Comparison of ENCODE assay signal across 21 cellular contexts in the genomic region with DNA sequence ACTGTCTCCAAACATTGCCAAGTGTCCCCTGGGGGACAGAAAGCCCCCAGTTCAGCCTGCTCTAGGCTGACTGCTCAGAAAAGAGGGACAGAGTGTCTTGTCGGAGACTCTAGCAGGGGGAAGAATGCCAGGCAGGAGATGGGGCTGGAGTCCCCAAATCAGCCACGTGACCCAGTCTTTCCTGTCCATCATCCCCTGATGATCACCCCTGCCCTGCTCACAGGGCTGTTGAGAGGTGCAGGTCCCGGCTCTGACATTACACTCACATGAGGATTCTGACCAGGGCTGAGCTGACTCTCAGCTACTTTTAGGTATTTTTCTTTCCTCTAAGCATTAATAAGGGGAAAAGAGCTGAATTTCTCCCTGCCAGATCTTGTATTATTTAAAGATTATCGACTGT.
"Had no signal": no experiment of that assay in that cellular context is flagged by ENCODE, and none has a peak within 500 bp of the region (broad histone marks: within the 10 kb centered on the region; RNA-seq: fewer than 3 reads in every experiment).

No MANE protein-coding gene starts in this region.

- DNase-seq: activated CD4-positive, alpha-beta T cell treated with anti-CD3 and anti-CD28 coated beads, Interleukin-2, amount 10 ng/mL, durations not matched to agents 24 days and 14 days; activated CD8-positive, alpha-beta memory T cell treated with anti-CD3 and anti-CD28 coated beads, Interleukin-2, amount 10 ng/mL, durations not matched to agents 7 days and 5 days; activated CD8-positive, alpha-beta T cell treated with anti-CD3 and anti-CD28 coated beads for 36 hours; activated gamma-delta T cell; activated naive CD4-positive, alpha-beta T cell treated with anti-CD3 and anti-CD28 coated beads, Interleukin-2, amount 50 U/mL, for 16 hours; activated T-cell treated with anti-CD3 and anti-CD28 coated beads, Interleukin-2, amount 50 U/mL, for 4 hours; aorta; brain microvascular endothelial cell; caudate nucleus; effector CD8-positive, alpha-beta T cell; foreskin keratinocyte; left colon; mesendoderm; naive B cell; sigmoid colon; stimulated activated CD4-positive, alpha-beta T cell treated with anti-CD3 and anti-CD28 coated beads, Interleukin-15, amount 100 ng/mL, for 24 hours; substantia nigra; thyroid gland had no signal

- H3K27me3 Mint-ChIP-seq: activated CD4-positive, alpha-beta T cell treated with anti-CD3 and anti-CD28 coated beads, Interleukin-2, amount 10 ng/mL, durations not matched to agents 24 days and 14 days; activated CD8-positive, alpha-beta memory T cell treated with anti-CD3 and anti-CD28 coated beads, Interleukin-2, amount 10 ng/mL, durations not matched to agents 7 days and 5 days; activated CD8-positive, alpha-beta T cell treated with anti-CD3 and anti-CD28 coated beads for 36 hours; dendritic cell treated with granulocyte-macrophage colony-stimulating factor and Interleukin-4, amounts not matched to agents 40 ng/mL and 50 ng/mL, for 4 days; stimulated activated naive CD8-positive, alpha-beta T cell treated with anti-CD3 and anti-CD28 coated beads, Interleukin-15, Interleukin-2, amounts not matched to agents 100 ng/mL and 50 ng/mL, for 24 hours had no signal

- H3K36me3 Mint-ChIP-seq: activated CD8-positive, alpha-beta memory T cell treated with anti-CD3 and anti-CD28 coated beads, Interleukin-2, amount 10 ng/mL, durations not matched to agents 7 days and 5 days; naive B cell had no signal

- H3K4me3 Mint-ChIP-seq: activated CD4-positive, alpha-beta T cell treated with anti-CD3 and anti-CD28 coated beads, Interleukin-2, amount 10 ng/mL, durations not matched to agents 24 days and 14 days; activated CD8-positive, alpha-beta memory T cell treated with anti-CD3 and anti-CD28 coated beads, Interleukin-2, amount 10 ng/mL, durations not matched to agents 7 days and 5 days; activated CD8-positive, alpha-beta T cell treated with anti-CD3 and anti-CD28 coated beads for 36 hours; activated T-cell treated with anti-CD3 and anti-CD28 coated beads, Interleukin-2, amount 50 U/mL, for 4 hours; dendritic cell treated with granulocyte-macrophage colony-stimulating factor and Interleukin-4, amounts not matched to agents 40 ng/mL and 50 ng/mL, for 4 days; stimulated activated naive CD8-positive, alpha-beta T cell treated with anti-CD3 and anti-CD28 coated beads, Interleukin-15, Interleukin-2, amounts not matched to agents 100 ng/mL and 50 ng/mL, for 24 hours had no signal

- H3K9me3 Mint-ChIP-seq: activated CD4-positive, alpha-beta T cell treated with anti-CD3 and anti-CD28 coated beads, Interleukin-2, amount 10 ng/mL, durations not matched to agents 24 days and 14 days; activated CD8-positive, alpha-beta T cell treated with anti-CD3 and anti-CD28 coated beads for 36 hours; activated T-cell treated with anti-CD3 and anti-CD28 coated beads, Interleukin-2, amount 50 U/mL, for 4 hours; dendritic cell treated with granulocyte-macrophage colony-stimulating factor and Interleukin-4, amounts not matched to agents 40 ng/mL and 50 ng/mL, for 4 days; neural crest cell; stimulated activated naive CD8-positive, alpha-beta T cell treated with anti-CD3 and anti-CD28 coated beads, Interleukin-15, Interleukin-2, amounts not matched to agents 100 ng/mL and 50 ng/mL, for 24 hours had no signal

- ATAC-seq: activated CD8-positive, alpha-beta memory T cell treated with anti-CD3 and anti-CD28 coated beads, Interleukin-2, amount 10 ng/mL, durations not matched to agents 7 days and 5 days; activated CD8-positive, alpha-beta T cell treated with anti-CD3 and anti-CD28 coated beads for 36 hours; activated T-cell treated with anti-CD3 and anti-CD28 coated beads, Interleukin-2, amount 50 U/mL, for 4 hours; foreskin keratinocyte; left colon had no signal

- H3K27ac Mint-ChIP-seq: activated CD8-positive, alpha-beta memory T cell treated with anti-CD3 and anti-CD28 coated beads, Interleukin-2, amount 10 ng/mL, durations not matched to agents 7 days and 5 days; activated CD8-positive, alpha-beta T cell treated with anti-CD3 and anti-CD28 coated beads for 36 hours had no signal

- H3K4me1 Mint-ChIP-seq: activated CD4-positive, alpha-beta T cell treated with anti-CD3 and anti-CD28 coated beads, Interleukin-2, amount 10 ng/mL, durations not matched to agents 24 days and 14 days had no signal
